In the genomic region with DNA sequence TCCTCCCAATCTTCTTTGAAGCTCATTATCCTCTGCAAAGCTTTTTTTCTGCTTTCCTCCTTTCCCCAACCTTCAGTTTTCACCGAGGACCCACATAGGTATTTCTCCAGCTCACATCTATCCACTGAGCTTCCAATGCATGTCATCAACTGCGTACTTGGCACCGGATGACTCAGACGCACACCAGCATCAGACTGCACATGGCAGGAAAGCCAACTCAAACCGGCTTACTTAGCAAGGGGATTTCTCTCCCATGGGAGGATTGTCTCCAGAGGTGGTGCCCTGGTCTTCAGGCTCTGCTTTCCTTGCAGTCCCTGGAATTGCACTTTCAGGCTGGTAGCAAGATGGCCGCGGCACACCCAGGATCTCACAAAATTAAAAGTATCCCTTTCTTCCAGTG, we compare ENCODE assay signal across 8 cellular contexts. TPM values are rescaled to one million over a fixed set of nuclear protein-coding genes. Genes with fewer than 3 reads are reported as not detected.
DNase-seq lines count a peak whose midpoint lies in the region; ATAC-seq and TF ChIP-seq lines count a peak whose summit lies in the region.

No MANE protein-coding gene starts in this region.

- no peaks in the 10 kb centered on the region for H4K20me1 ChIP-seq in H9 (ENCODE audit: control insufficient read depth, insufficient read depth, insufficient read length)

- no peak for ATAC-seq in gastroesophageal sphincter
- no peak for ATAC-seq in HG02798 (IDR thresholded peaks at IDR 0.05; ENCODE audit: poor library complexity, unreplicated experiment)

- H3K14ac ChIP-seq in H9 (ENCODE audit: insufficient read depth, low read length): no peak overlapping the region

- TF ChIP-seq CTCF in H9 (conservative IDR thresholded peaks at IDR 0.05): no peak
- no peak for TF ChIP-seq CTCF in gastroesophageal sphincter (IDR thresholded peaks at IDR 0.05)

- H4K91ac ChIP-seq in H9 (ENCODE audit: insufficient read length, low read depth, low read length): no peak overlapping the region

- no peak overlapping the region for H2BK15ac ChIP-seq in H9 (ENCODE audit: low read depth, low read length)

- no peak overlapping the region for H2BK120ac ChIP-seq in H9 (ENCODE audit: low read depth, low read length, poor library complexity, severe bottlenecking)

- no peak for TF ChIP-seq POLR2A in gastroesophageal sphincter (IDR thresholded peaks at IDR 0.05)

- DNase-seq in H9 (no peak), Kasumi-1 (lab: John Stamatoyannopoulos, UW) (no peak), NCI-H1105 treated with DMSO at 0.1 percent for 48 hours (lab: John Stamatoyannopoulos, UW) (no peak), RPMI8226 (no peak)
- peak; percentile 26 for DNase-seq in activated CD8-positive, alpha-beta memory T cell treated with anti-CD3 and anti-CD28 coated beads, Interleukin-2, amount 50 U/mL, for 4 hours

- H3K79me2 ChIP-seq in H9 (ENCODE audit: insufficient read depth, low read length): no peaks in the 10 kb centered on the region; the same call in 1 of the 2 replicates

- H3K79me1 ChIP-seq in H9 (ENCODE audit: insufficient read depth, low read depth, low read length, poor library complexity, severe bottlenecking): no peaks in the 10 kb centered on the region

- H3K18ac ChIP-seq in H9 (ENCODE audit: insufficient read length, low read depth, low read length): no peak overlapping the region

- H3K27me3 Mint-ChIP-seq in H9 (ENCODE audit: low read depth): no peaks in the 10 kb centered on the region

- H3K27me3 ChIP-seq in H9 (ENCODE audit: insufficient read depth, low read length) (no peaks in the 10 kb centered on the region), gastroesophageal sphincter (no peaks in the 10 kb centered on the region), skeletal muscle tissue (ENCODE audit: control insufficient read depth in 3 of 3, insufficient read depth in 3 of 3, low read length in 3 of 3) (no peaks in the 10 kb centered on the region)

- peak overlapping the region; percentile 38 to 91 (median 90); a peak in 5 of 7 replicates for H3K27ac Mint-ChIP-seq in H9

- no peak overlapping the region for H3K4ac ChIP-seq in H9 (ENCODE audit: low read depth, low read length)

- no peak for TF ChIP-seq EP300 in gastroesophageal sphincter (IDR thresholded peaks at IDR 0.05)

- no peak overlapping the region for H2BK5ac ChIP-seq in H9 (ENCODE audit: insufficient read length, low read length)

- H3K36me3 ChIP-seq in gastroesophageal sphincter (no peaks in the 10 kb centered on the region), skeletal muscle tissue (ENCODE audit: control insufficient read depth in 3 of 3, insufficient read depth in 3 of 3, low read length in 3 of 3) (no peaks in the 10 kb centered on the region)

- no peak overlapping the region for H3K27ac ChIP-seq in H9 (ENCODE audit: insufficient read length, low read depth, low read length)
- H3K27ac ChIP-seq in gastroesophageal sphincter: peak overlapping the region; percentile 92 to 98 (median 92)
- peak overlapping the region; percentile 94 for H3K27ac ChIP-seq in skeletal muscle tissue (ENCODE audit: low read depth, low read length)

- no peak overlapping the region for H3K56ac ChIP-seq in H9 (ENCODE audit: insufficient read length, low read depth, low read length)

- H2AK5ac ChIP-seq in H9 (ENCODE audit: insufficient read length, low read length): no peak overlapping the region

- H3K9me3 Mint-ChIP-seq in H9: peaks cover 0 to 2% of the 10 kb centered on the region in 2 experiments; a peak in 1 of 5 replicates

- no peak overlapping the region for H3T11ph ChIP-seq in H9 (ENCODE audit: low read length)

- H3K9me3 ChIP-seq in H9 (ENCODE audit: control insufficient read depth, low read depth, low read length) (no peaks in the 10 kb centered on the region), gastroesophageal sphincter (no peaks in the 10 kb centered on the region), skeletal muscle tissue (ENCODE audit: control insufficient read depth in 3 of 3, low read length in 3 of 3) (no peaks in the 10 kb centered on the region)

- H3K4me3 ChIP-seq in gastroesophageal sphincter (peak overlapping the region in 1 of 2 donors; percentile 100), skeletal muscle tissue (ENCODE audit: low read length in 3 of 3) (peak overlapping the region; percentile 77 to 89 (median 81))

- H3K4me1 ChIP-seq in H9 (ENCODE audit: insufficient read depth, low read length) (peaks cover 7% of the 10 kb centered on the region; the same call in 1 of the 2 replicates), gastroesophageal sphincter (peaks cover 9 to 36% (median 22%) of the 10 kb centered on the region in 3 donors), skeletal muscle tissue (ENCODE audit: control insufficient read depth in 3 of 3, insufficient read depth in 3 of 3, low read length in 3 of 3) (peaks cover 29 to 36% (median 33%) of the 10 kb centered on the region in 3 donors)

- H4K5ac ChIP-seq in H9 (ENCODE audit: insufficient read length, low read depth, low read length): no peak overlapping the region

- WGBS in H9 (ENCODE audit: extremely low coverage, insufficient read length, low lambda C conversion rate): no CpG with 5 or more reads among the region's 7 CpGs
- 53 to 75% methylated on average over 1 to 2 of the region's 7 CpGs for WGBS in gastroesophageal sphincter (ENCODE audit: low coverage in 1 of 2), 2 donors

- no peak overlapping the region for H2AFZ ChIP-seq in H9 (ENCODE audit: low read length)

- H4K8ac ChIP-seq in H9 (replicated peaks; ENCODE audit: insufficient read length, low read depth, low read length): no peak overlapping the region

- H2BK12ac ChIP-seq in H9 (ENCODE audit: insufficient read length, low read depth, low read length): no peak overlapping the region

- peak overlapping the region; percentile 71 for H3K4me2 ChIP-seq in H9 (ENCODE audit: insufficient read depth, insufficient read length, low read length)

- H3K9ac ChIP-seq in H9 (ENCODE audit: extremely low read depth, insufficient read length, low read length) (no peak overlapping the region), skeletal muscle tissue (ENCODE audit: low read depth in 1 of 3, low read length in 3 of 3) (peak overlapping the region; percentile 81 to 90 (median 88))

- H3K23me2 ChIP-seq in H9 (ENCODE audit: insufficient read length, low read depth, low read length, poor library complexity, severe bottlenecking): peaks cover 5% of the 10 kb centered on the region

- peaks cover 25 to 31% of the 10 kb centered on the region in 2 experiments for H3K4me1 Mint-ChIP-seq in H9

- no peak overlapping the region for H3K23ac ChIP-seq in H9 (ENCODE audit: insufficient read length, low read depth, low read length)

- peaks cover 0 to 5% (median 0%) of the 10 kb centered on the region in 3 experiments; a peak in 2 of 7 replicates for H3K36me3 Mint-ChIP-seq in H9 (ENCODE audit: insufficient read depth in 1 of 3, low read depth in 3 of 3)

- H3K4me3 Mint-ChIP-seq in H9: peak overlapping the region; percentile 86 to 95

- no peak overlapping the region for H2BK20ac ChIP-seq in H9 (ENCODE audit: low read depth, low read length, poor library complexity, severe bottlenecking)

RNA-seq across cellular contexts. Expression of a gene that starts 1.7 kb away (rescaled TPM):
- 23.9 and 26.2 TPM in 2 replicates for total RNA-seq in H9 (2021)
- total RNA-seq in gastroesophageal sphincter: 10 to 100 TPM; 53.2 to 63.6 (median 59.5) TPM
- total RNA-seq in skeletal muscle tissue: 38.6 TPM
